1 cellular context compared by ENCODE assay signal in genomic region chr19:19191920-19192882, GRCh38.
A peak's percentile ranks its signal among the peaks of the same experiment; 100 is the strongest.
TF ChIP-seq lines count a peak whose summit lies in the region.

Gene BORCS8 (minus strand): TSS chr19:19192152. CDS start chr19:19192117, 35 bp downstream.
Gene RFXANK (plus strand): TSS chr19:19192258. CDS start chr19:19193947, 1,689 bp downstream.

TF ChIP-seq in HepG2, 621 proteins besides CTCF, POLR2A, EP300 and RAD21 (continued from another document and continues in another):
- TF ChIP-seq E2F5 (CRISPR knock-in tag; conservative IDR thresholded peaks at IDR 0.05) (no peak), JUN (CRISPR knock-in tag; IDR thresholded peaks at IDR 0.05) (peak; percentile 76; the same call in 1 of the 2 replicates), ZFP62 (CRISPR knock-in tag; IDR thresholded peaks at IDR 0.05) (no peak), ZNF549 (CRISPR knock-in tag; IDR thresholded peaks at IDR 0.05) (no peak), YY1 (IDR thresholded peaks at IDR 0.05; ENCODE audit: insufficient read depth, insufficient replicate concordance, low read depth, low read length) (peak; percentile 83), ZC3H4 (CRISPR knock-in tag; IDR thresholded peaks at IDR 0.05; ENCODE audit: borderline replicate concordance) (no peak), PHF21A (CRISPR knock-in tag; IDR thresholded peaks at IDR 0.05) (peak; percentile 45), SRF (IDR thresholded peaks at IDR 0.05; ENCODE audit: low read depth, low read length) (peak; percentile 71), AHR (CRISPR knock-in tag; IDR thresholded peaks at IDR 0.05) (peak; percentile 62; the same call in 1 of the 2 replicates), BCL3 (CRISPR knock-in tag; IDR thresholded peaks at IDR 0.05) (no peak), ZNF572 (CRISPR knock-in tag; IDR thresholded peaks at IDR 0.05) (peak; percentile 97), ZFYVE20 (CRISPR knock-in tag; IDR thresholded peaks at IDR 0.05; ENCODE audit: borderline replicate concordance, low read depth) (no peak), NCOR1 (IDR thresholded peaks at IDR 0.05; ENCODE audit: borderline replicate concordance, low read length) (peak; percentile 58; the same call in 1 of the 2 replicates), NR2F1 (CRISPR knock-in tag; IDR thresholded peaks at IDR 0.05) (no peak), ZNF619 (CRISPR knock-in tag; IDR thresholded peaks at IDR 0.05) (no peak), FOSL1 (CRISPR knock-in tag; IDR thresholded peaks at IDR 0.05; ENCODE audit: borderline replicate concordance) (no peak), SOX6 (IDR thresholded peaks at IDR 0.05) (no peak), SOX6 (CRISPR knock-in tag; IDR thresholded peaks at IDR 0.05) (peak; percentile 52; the same call in 1 of the 2 replicates), SP1 (IDR thresholded peaks at IDR 0.05) (no peak), SP1 (CRISPR knock-in tag; IDR thresholded peaks at IDR 0.05) (peak; percentile 81), STAG1 (CRISPR knock-in tag; IDR thresholded peaks at IDR 0.05) (0 out of 2 replicates have a peak, but pooled peaks have one; percentile 0), TARDBP (CRISPR knock-in tag; IDR thresholded peaks at IDR 0.05) (peak; percentile 61; the same call in 1 of the 2 replicates), GTF3A (CRISPR knock-in tag; conservative IDR thresholded peaks at IDR 0.05) (0 out of 2 replicates have a peak, but pooled peaks have one; percentile 86), FOXC1 (CRISPR knock-in tag; IDR thresholded peaks at IDR 0.05; ENCODE audit: borderline replicate concordance) (peak; percentile 94), SSRP1 (CRISPR knock-in tag; IDR thresholded peaks at IDR 0.05) (no peak), ZNF724P (CRISPR knock-in tag; IDR thresholded peaks at IDR 0.05; ENCODE audit: borderline replicate concordance) (peak; percentile 63; the same call in 1 of the 2 replicates), MAFG (CRISPR knock-in tag; IDR thresholded peaks at IDR 0.05) (no peak), ZNF574 (CRISPR knock-in tag; IDR thresholded peaks at IDR 0.05) (peak; percentile 92), STAT5B (CRISPR knock-in tag; IDR thresholded peaks at IDR 0.05) (0 out of 2 replicates have a peak, but pooled peaks have one; percentile 81), ZNF142 (CRISPR knock-in tag; IDR thresholded peaks at IDR 0.05) (peak; percentile 2; the same call in 1 of the 2 replicates), CBX1 (IDR thresholded peaks at IDR 0.05; ENCODE audit: low read depth) (no peak), HNRNPL (IDR thresholded peaks at IDR 0.05; ENCODE audit: low read depth, low read length) (peak; percentile 46; the same call in 1 of the 2 replicates), BRCA1 (CRISPR knock-in tag; IDR thresholded peaks at IDR 0.05) (no peak), CCDC6 (CRISPR knock-in tag; IDR thresholded peaks at IDR 0.05) (peak; percentile 78; the same call in 1 of the 2 replicates), ZNF761 (CRISPR knock-in tag; conservative IDR thresholded peaks at IDR 0.05) (peak; percentile 85; the same call in 1 of the 2 replicates), AGO1 (IDR thresholded peaks at IDR 0.05; ENCODE audit: low read depth, low read length, poor library complexity, severe bottlenecking) (peak; percentile 36), SOX5 (CRISPR knock-in tag; IDR thresholded peaks at IDR 0.05; ENCODE audit: borderline replicate concordance) (peak; percentile 36), HIVEP1 (CRISPR knock-in tag; IDR thresholded peaks at IDR 0.05) (peak; percentile 64; the same call in 1 of the 2 replicates), BCL6 (CRISPR knock-in tag; IDR thresholded peaks at IDR 0.05) (peak; percentile 9; the same call in 1 of the 2 replicates), MAZ (IDR thresholded peaks at IDR 0.05; ENCODE audit: borderline replicate concordance, low read depth, low read length) (peak; percentile 70), MAZ (CRISPR knock-in tag; IDR thresholded peaks at IDR 0.05; ENCODE audit: low read depth) (peak; percentile 55; the same call in 1 of the 2 replicates), ZBED4 (CRISPR knock-in tag; IDR thresholded peaks at IDR 0.05; ENCODE audit: borderline replicate concordance) (peak; percentile 72; the same call in 1 of the 2 replicates), PRMT3 (CRISPR knock-in tag; IDR thresholded peaks at IDR 0.05; ENCODE audit: borderline replicate concordance, low read depth) (peak; percentile 75; the same call in 1 of the 2 replicates)
- TF ChIP-seq, protein P1, sequence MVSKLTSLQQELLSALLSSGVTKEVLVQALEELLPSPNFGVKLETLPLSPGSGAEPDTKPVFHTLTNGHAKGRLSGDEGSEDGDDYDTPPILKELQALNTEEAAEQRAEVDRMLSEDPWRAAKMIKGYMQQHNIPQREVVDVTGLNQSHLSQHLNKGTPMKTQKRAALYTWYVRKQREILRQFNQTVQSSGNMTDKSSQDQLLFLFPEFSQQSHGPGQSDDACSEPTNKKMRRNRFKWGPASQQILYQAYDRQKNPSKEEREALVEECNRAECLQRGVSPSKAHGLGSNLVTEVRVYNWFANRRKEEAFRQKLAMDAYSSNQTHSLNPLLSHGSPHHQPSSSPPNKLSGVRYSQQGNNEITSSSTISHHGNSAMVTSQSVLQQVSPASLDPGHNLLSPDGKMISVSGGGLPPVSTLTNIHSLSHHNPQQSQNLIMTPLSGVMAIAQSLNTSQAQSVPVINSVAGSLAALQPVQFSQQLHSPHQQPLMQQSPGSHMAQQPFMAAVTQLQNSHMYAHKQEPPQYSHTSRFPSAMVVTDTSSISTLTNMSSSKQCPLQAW (CRISPR knock-in tag; IDR thresholded peaks at IDR 0.05): peak; percentile 93
- TF ChIP-seq, protein P2, sequence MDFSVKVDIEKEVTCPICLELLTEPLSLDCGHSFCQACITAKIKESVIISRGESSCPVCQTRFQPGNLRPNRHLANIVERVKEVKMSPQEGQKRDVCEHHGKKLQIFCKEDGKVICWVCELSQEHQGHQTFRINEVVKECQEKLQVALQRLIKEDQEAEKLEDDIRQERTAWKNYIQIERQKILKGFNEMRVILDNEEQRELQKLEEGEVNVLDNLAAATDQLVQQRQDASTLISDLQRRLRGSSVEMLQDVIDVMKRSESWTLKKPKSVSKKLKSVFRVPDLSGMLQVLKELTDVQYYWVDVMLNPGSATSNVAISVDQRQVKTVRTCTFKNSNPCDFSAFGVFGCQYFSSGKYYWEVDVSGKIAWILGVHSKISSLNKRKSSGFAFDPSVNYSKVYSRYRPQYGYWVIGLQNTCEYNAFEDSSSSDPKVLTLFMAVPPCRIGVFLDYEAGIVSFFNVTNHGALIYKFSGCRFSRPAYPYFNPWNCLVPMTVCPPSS (IDR thresholded peaks at IDR 0.05): no peak
- TF ChIP-seq, protein P3, sequence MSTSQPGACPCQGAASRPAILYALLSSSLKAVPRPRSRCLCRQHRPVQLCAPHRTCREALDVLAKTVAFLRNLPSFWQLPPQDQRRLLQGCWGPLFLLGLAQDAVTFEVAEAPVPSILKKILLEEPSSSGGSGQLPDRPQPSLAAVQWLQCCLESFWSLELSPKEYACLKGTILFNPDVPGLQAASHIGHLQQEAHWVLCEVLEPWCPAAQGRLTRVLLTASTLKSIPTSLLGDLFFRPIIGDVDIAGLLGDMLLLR (CRISPR knock-in tag; IDR thresholded peaks at IDR 0.05): peak; percentile 76; the same call in 1 of the 2 replicates
